Comparison of ENCODE assay signal across 24 cellular contexts in the genomic region with DNA sequence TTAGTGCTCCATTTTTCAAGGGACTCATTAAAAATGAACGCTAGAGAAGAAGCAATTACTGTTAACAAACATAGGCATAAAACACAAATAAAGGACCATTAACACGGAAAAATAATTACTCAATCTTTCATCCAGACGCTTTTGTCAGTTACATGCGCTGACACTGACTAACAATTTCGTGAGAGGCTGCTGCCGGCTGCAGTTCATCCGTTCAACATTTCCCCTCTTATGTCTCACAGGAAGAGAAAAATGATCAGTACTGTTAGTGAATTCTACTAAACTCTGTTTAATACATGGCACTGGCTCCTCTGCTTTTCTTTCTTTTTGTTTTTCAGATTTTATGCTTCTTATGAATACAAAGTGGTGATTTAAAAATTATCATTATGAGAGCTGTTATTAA.
"Had no signal": no experiment of that assay in that cellular context is flagged by ENCODE, and none has a peak within 500 bp of the region (broad histone marks: within the 10 kb centered on the region; RNA-seq: fewer than 3 reads in every experiment).

No MANE protein-coding gene starts in this region.

- DNase-seq: activated CD4-positive, alpha-beta T cell treated with anti-CD3 and anti-CD28 coated beads for 36 hours; activated CD4-positive, CD25-positive, alpha-beta regulatory T cell; activated CD8-positive, alpha-beta memory T cell treated with anti-CD3 and anti-CD28 coated beads, Interleukin-2, amount 10 ng/mL, durations not matched to agents 7 days and 5 days; activated CD8-positive, alpha-beta T cell treated with anti-CD3 and anti-CD28 coated beads, Interleukin-2, amount 10 ng/mL, durations not matched to agents 7 days and 5 days; activated naive CD4-positive, alpha-beta T cell; activated T-cell treated with anti-CD3 and anti-CD28 coated beads for 4 hours; activated T-cell treated with anti-CD3 and anti-CD28 coated beads, Interleukin-2, amount 50 U/mL, for 72 hours; cerebellar nuclear complex; endodermal cell; foreskin melanocyte; heart right ventricle; left lung; lower lobe of right lung; mesendoderm; natural killer cell; posterior cingulate gyrus; right lobe of liver; stimulated activated CD4-positive, alpha-beta T cell treated with anti-CD3 and anti-CD28 coated beads, Interleukin-4, amount 100 ng/mL, for 24 hours; trophoblast cell had no signal

- H3K9ac ChIP-seq: neural progenitor cell had no signal

- H3K9me3 ChIP-seq: esophagus muscularis mucosa, thoracic aorta had no signal

- H3K4me2 ChIP-seq: neural progenitor cell had no signal

- FAIRE-seq: urothelium cell line had no signal

- H2AFZ ChIP-seq: neural progenitor cell had no signal

- H3K27me3 ChIP-seq: esophagus muscularis mucosa, heart right ventricle, left lung, neural progenitor cell, right lobe of liver had no signal

- H3K4me3 ChIP-seq: coronary artery, esophagus muscularis mucosa, heart right ventricle, left lung, lower lobe of right lung, neural progenitor cell, right lobe of liver, thoracic aorta had no signal

- H3K36me3 ChIP-seq: esophagus muscularis mucosa, heart right ventricle, left lung, lower lobe of right lung, neural progenitor cell, right lobe of liver, thoracic aorta had no signal

- H3K4me1 ChIP-seq: esophagus muscularis mucosa, heart right ventricle, left lung, lower lobe of right lung, neural progenitor cell, right lobe of liver had no signal

- H3K27ac ChIP-seq: coronary artery, esophagus muscularis mucosa, heart right ventricle, left lung, lower lobe of right lung, neural progenitor cell, right lobe of liver, thoracic aorta had no signal
